Comparison of ENCODE assay signal across 1 cellular context in the genomic region with DNA sequence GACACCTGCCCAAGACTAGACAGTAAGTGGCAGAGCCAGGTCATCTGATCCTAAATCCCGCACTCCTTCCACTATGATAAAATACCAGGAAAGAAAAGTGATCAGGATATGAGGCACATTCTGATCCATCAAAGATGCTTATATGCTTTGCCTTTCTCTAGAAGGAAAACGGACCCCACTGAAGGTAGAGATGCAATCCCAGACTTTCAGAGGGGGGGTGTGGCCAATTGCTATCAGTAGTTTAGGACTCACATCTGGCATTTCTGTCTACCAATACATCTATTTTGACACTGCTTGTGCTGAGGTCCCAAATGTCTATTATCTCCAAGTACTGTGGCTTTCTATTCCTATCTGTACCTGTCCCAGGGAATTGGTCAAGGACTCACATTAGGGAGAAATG.
TF ChIP-seq lines count a peak whose summit lies in the region.

No MANE protein-coding gene starts in this region.

TF ChIP-seq in HCT116, 20 proteins besides CTCF, POLR2A, EP300 and RAD21:
- TF ChIP-seq, protein P1, sequence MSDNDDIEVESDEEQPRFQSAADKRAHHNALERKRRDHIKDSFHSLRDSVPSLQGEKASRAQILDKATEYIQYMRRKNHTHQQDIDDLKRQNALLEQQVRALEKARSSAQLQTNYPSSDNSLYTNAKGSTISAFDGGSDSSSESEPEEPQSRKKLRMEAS (IDR thresholded peaks at IDR 0.05): no peak
- TF ChIP-seq, protein P2, sequence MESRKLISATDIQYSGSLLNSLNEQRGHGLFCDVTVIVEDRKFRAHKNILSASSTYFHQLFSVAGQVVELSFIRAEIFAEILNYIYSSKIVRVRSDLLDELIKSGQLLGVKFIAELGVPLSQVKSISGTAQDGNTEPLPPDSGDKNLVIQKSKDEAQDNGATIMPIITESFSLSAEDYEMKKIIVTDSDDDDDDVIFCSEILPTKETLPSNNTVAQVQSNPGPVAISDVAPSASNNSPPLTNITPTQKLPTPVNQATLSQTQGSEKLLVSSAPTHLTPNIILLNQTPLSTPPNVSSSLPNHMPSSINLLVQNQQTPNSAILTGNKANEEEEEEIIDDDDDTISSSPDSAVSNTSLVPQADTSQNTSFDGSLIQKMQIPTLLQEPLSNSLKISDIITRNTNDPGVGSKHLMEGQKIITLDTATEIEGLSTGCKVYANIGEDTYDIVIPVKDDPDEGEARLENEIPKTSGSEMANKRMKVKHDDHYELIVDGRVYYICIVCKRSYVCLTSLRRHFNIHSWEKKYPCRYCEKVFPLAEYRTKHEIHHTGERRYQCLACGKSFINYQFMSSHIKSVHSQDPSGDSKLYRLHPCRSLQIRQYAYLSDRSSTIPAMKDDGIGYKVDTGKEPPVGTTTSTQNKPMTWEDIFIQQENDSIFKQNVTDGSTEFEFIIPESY (IDR thresholded peaks at IDR 0.05; ENCODE audit: extremely low read depth, insufficient replicate concordance, low read length): no peak
- TF ChIP-seq FOSL1 (IDR thresholded peaks at IDR 0.05; ENCODE audit: low read depth): no peak
- TF ChIP-seq TCF7L2 (IDR thresholded peaks at IDR 0.05; ENCODE audit: borderline replicate concordance, extremely low read depth, insufficient read depth, insufficient read length): no peak
- no peak for TF ChIP-seq ZNF274 (IDR thresholded peaks at IDR 0.05; ENCODE audit: low read depth, low read length)
- TF ChIP-seq CBX3 (IDR thresholded peaks at IDR 0.05; ENCODE audit: low read depth): no peak
- TF ChIP-seq SRF (IDR thresholded peaks at IDR 0.05; ENCODE audit: low read depth): no peak
- no peak for TF ChIP-seq EGR1 (IDR thresholded peaks at IDR 0.05; ENCODE audit: low read depth)
- TF ChIP-seq, protein P3, sequence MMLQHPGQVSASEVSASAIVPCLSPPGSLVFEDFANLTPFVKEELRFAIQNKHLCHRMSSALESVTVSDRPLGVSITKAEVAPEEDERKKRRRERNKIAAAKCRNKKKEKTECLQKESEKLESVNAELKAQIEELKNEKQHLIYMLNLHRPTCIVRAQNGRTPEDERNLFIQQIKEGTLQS (IDR thresholded peaks at IDR 0.05): no peak
- TF ChIP-seq SP1 (IDR thresholded peaks at IDR 0.05; ENCODE audit: low read depth): no peak
- TF ChIP-seq ZFX (IDR thresholded peaks at IDR 0.05): no peak
- no peak for TF ChIP-seq POLR2AphosphoS5 (IDR thresholded peaks at IDR 0.05; ENCODE audit: low read depth, low read length)
- TF ChIP-seq CEBPB (IDR thresholded peaks at IDR 0.05; ENCODE audit: low read depth): no peak
- TF ChIP-seq YY1 (IDR thresholded peaks at IDR 0.05; ENCODE audit: extremely low read depth, insufficient replicate concordance, low read depth, low read length): no peak
- TF ChIP-seq REST (IDR thresholded peaks at IDR 0.05; ENCODE audit: low read depth): no peak
- TF ChIP-seq JUND (IDR thresholded peaks at IDR 0.05): no peak
- no peak for TF ChIP-seq EZH2phosphoT487 (IDR thresholded peaks at IDR 0.05; ENCODE audit: borderline replicate concordance)
- TF ChIP-seq SIN3A (IDR thresholded peaks at IDR 0.05; ENCODE audit: low read depth): no peak
TF ChIP-seq in HCT116: peak in this region for 0.
